ENCODE assay signal across 8 cellular contexts in the genomic region with DNA sequence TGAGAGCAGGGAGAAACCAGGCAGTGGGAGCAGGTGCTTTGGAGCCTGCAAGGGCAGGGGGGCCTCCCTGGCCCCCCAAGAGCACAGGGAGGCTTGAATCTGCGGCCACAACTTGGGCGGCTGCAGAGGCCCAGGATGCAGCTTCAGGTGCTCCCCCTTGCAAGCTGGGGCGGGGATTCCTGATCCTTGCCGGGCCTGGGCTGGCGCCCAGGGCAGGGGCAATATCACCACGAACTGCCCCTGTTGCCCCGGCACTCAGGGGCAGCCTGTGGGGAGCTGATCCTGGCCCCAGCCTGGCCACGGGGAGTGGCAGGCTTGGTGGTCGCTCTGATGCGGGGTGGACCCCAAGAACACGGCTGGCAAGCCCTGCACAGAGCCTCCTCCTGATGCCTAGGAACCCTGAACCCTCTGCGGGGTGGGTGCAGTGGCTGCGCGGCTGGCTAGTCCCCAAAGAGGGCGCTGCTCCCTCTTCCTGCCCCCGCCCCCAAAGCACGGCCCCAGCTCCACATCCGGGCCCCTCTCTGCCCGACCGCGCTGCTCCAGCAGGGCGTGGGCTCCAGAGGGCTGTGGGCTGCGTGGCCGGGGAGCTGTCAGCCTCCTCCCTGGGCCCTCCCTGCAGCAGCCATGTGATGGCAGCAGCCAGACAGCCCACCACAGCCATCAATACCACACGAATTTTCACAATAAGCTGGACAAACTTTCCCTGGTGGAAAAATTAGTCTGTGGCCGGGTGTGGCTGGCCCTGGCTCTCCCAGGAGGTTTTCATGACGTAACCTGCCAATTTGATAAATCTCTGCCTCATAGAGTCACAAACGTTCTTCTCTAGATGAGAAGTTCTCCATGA. TPM values are rescaled to one million over a fixed set of nuclear protein-coding genes. Genes with fewer than 3 reads are reported as not detected.
DNase-seq lines count a peak whose midpoint lies in the region; ATAC-seq, FAIRE-seq and TF ChIP-seq lines count a peak whose summit lies in the region.

No MANE protein-coding gene starts in this region.

- WGBS in H1 (ENCODE audit: extremely low coverage in 1 of 2, insufficient coverage in 1 of 2, insufficient read length in 1 of 2, insufficient replicate concordance in 2 of 2, low coverage in 1 of 2, low lambda C conversion rate in 2 of 2, missing lambda C conversion rate in 1 of 2), 2 experiments: 25% methylated on average over 23 of the region's 28 CpGs; no CpG with 5 or more reads in 1 of the 2 experiments

- 0 out of 2 replicates have a peak overlapping the region, but pooled peaks have one; percentile 61 for H2BK20ac ChIP-seq in H1 (ENCODE audit: low read length)

- H3K36me3 ChIP-seq in GM23338 (ENCODE audit: insufficient read depth): no peaks in the 10 kb centered on the region
- no peaks in the 10 kb centered on the region for H3K36me3 ChIP-seq in H1 (ENCODE audit: control insufficient read depth in 2 of 4, insufficient read depth in 4 of 4, low read length in 3 of 4)

- H3K9me3 Mint-ChIP-seq in GM23338: peaks cover 50% of the 10 kb centered on the region

- ATAC-seq in GM23338 (peak; percentile 98), GM21528 (IDR thresholded peaks at IDR 0.05; ENCODE audit: low FRiP score, unreplicated experiment) (no peak), GM18511 (IDR thresholded peaks at IDR 0.05; ENCODE audit: unreplicated experiment) (no peak)

- peaks cover 16% of the 10 kb centered on the region for H3K36me3 Mint-ChIP-seq in GM23338 (ENCODE audit: low read depth)

- no peaks in the 10 kb centered on the region for H3K79me1 ChIP-seq in H1 (ENCODE audit: low read depth, low read length)

- DNase-seq in AG08395 (ENCODE audit: low spot score): peak; percentile 38
- DNase-seq in GM23338 (ENCODE audit: low spot score): peak; percentile 92
- peak in 3 of 4 experiments; percentile 29 to 55 (median 52) for DNase-seq in activated CD4-positive, CD25-positive, alpha-beta regulatory T cell (lab: John Stamatoyannopoulos, UW)
- DNase-seq in H1 (ENCODE audit: low read depth in 1 of 2, low spot score in 2 of 2): peak in 1 of 2 experiments; percentile 86
- DNase-seq in stimulated activated CD4-positive, alpha-beta T cell treated with anti-CD3 and anti-CD28 coated beads, Interleukin-4, amount 100 ng/mL, for 48 hours (ENCODE audit: low read depth in 2 of 2): peak; percentile 42 to 50
- DNase-seq in inferior parietal cortex (ENCODE audit: extremely low spot score): no peak

- no peak for TF ChIP-seq POLR2A in H1 (IDR thresholded peaks at IDR 0.05; ENCODE audit: control extremely low read depth in 1 of 2, low read depth in 2 of 2, low read length in 2 of 2)

- peak overlapping the region in 2 of 4 experiments; percentile 29 to 31; a peak in 3 of 7 replicates for H3K9ac ChIP-seq in H1 (replicated peaks in 1 of 4; ENCODE audit: extremely low read depth in 1 of 4, low read depth in 3 of 4, low read length in 3 of 4)

- peak overlapping the region; percentile 75 for H3K4me2 ChIP-seq in GM23338
- H3K4me2 ChIP-seq in H1 (ENCODE audit: insufficient read depth in 1 of 2, low read depth in 2 of 2, low read length in 2 of 2): peak overlapping the region; percentile 21 to 67; a peak in 3 of 4 replicates

- H2AK5ac ChIP-seq in H1 (ENCODE audit: low read depth, low read length): no peak overlapping the region

- no peaks in the 10 kb centered on the region for H3K79me2 ChIP-seq in GM23338 (replicated peaks; ENCODE audit: insufficient read depth)
- H3K79me2 ChIP-seq in H1 (ENCODE audit: control insufficient read depth in 1 of 2, insufficient read depth in 2 of 2, low read length in 2 of 2): no peaks in the 10 kb centered on the region

- H3K23ac ChIP-seq in H1 (ENCODE audit: insufficient read length): no peak overlapping the region

- H3K9me3 ChIP-seq in H1 (ENCODE audit: insufficient read depth in 2 of 2, low read depth in 1 of 2, low read length in 1 of 2): peaks cover 0 to 4% of the 10 kb centered on the region in 2 experiments; a peak in 2 of 4 replicates

- H3K4me3 Mint-ChIP-seq in GM23338: no peak overlapping the region

- H4K91ac ChIP-seq in H1 (replicated peaks; ENCODE audit: insufficient read length, low read length): peak overlapping the region; percentile 88

- H3K4me3 ChIP-seq in GM23338 (peak overlapping the region; percentile 41), H1 (ENCODE audit: extremely low read depth in 1 of 4, insufficient read depth in 2 of 4, low read depth in 3 of 4, low read length in 4 of 4) (peak overlapping the region in 3 of 4 experiments; percentile 28 to 46 (median 38); a peak in 4 of 8 replicates)

- TF ChIP-seq EP300 in H1 (IDR thresholded peaks at IDR 0.05; ENCODE audit: borderline replicate concordance in 1 of 2, low read depth in 2 of 2, low read length in 2 of 2): no peak; a peak in 1 of 3 replicates

- peak overlapping the region; percentile 65 for H3K56ac ChIP-seq in H1 (replicated peaks; ENCODE audit: insufficient read length, low read depth, low read length)

- H3K14ac ChIP-seq in H1 (ENCODE audit: insufficient read length): no peak overlapping the region

- peak overlapping the region; percentile 87 for H3K18ac ChIP-seq in H1 (ENCODE audit: extremely low read depth, low read length)

- TF ChIP-seq CTCF in GM23338 (conservative IDR thresholded peaks at IDR 0.05; ENCODE audit: low read depth in 2 of 2): peak; percentile 59 to 71
- peak; percentile 68 to 84 (median 70) for TF ChIP-seq CTCF in H1 (IDR thresholded peaks at IDR 0.05; ENCODE audit: control extremely low read depth in 1 of 3, insufficient read depth in 1 of 3, low read depth in 1 of 3, low read length in 3 of 3)

- H2AFZ ChIP-seq in GM23338: peak overlapping the region; percentile 92; the same call in 1 of the 2 replicates
- peak overlapping the region; percentile 91 for H2AFZ ChIP-seq in H1 (ENCODE audit: low read length)

- FAIRE-seq in H1 (lab: Jason Lieb, UNC): peak; percentile 19

- H4K20me1 ChIP-seq in GM23338 (replicated peaks; ENCODE audit: insufficient read depth): no peaks in the 10 kb centered on the region
- no peaks in the 10 kb centered on the region for H4K20me1 ChIP-seq in H1 (replicated peaks in 1 of 2; ENCODE audit: control insufficient read depth in 1 of 2, insufficient read depth in 2 of 2, low read length in 2 of 2)

- peak overlapping the region; percentile 9 for H3K4ac ChIP-seq in H1 (replicated peaks; ENCODE audit: insufficient read length, low read depth, low read length)

- H3K27me3 ChIP-seq in GM23338 (ENCODE audit: insufficient read depth): no peaks in the 10 kb centered on the region
- H3K27me3 ChIP-seq in H1 (replicated peaks in 1 of 4; ENCODE audit: control insufficient read depth in 3 of 4, extremely low read depth in 1 of 4, insufficient read depth in 3 of 4, low read length in 3 of 4): no peaks in the 10 kb centered on the region

- peaks cover 3% of the 10 kb centered on the region; the same call in 1 of the 2 replicates for H3K23me2 ChIP-seq in H1 (ENCODE audit: low read depth, low read length)

- H2BK5ac ChIP-seq in H1 (ENCODE audit: low read depth, low read length): peak overlapping the region; percentile 71; the same call in 1 of the 2 replicates

- H4K5ac ChIP-seq in H1 (ENCODE audit: insufficient read length, low read depth, low read length): peak overlapping the region; percentile 51

- H2BK120ac ChIP-seq in H1 (replicated peaks; ENCODE audit: low read depth, low read length): no peak overlapping the region

- no peak overlapping the region for H3K27ac ChIP-seq in GM23338 (ENCODE audit: low read depth)
- H3K27ac ChIP-seq in H1 (ENCODE audit: low read depth, low read length): no peak overlapping the region

- H3K4me1 Mint-ChIP-seq in GM23338: no peaks in the 10 kb centered on the region

- no peaks in the 10 kb centered on the region for H3F3A ChIP-seq in GM23338 (replicated peaks; ENCODE audit: low read depth)

- peak overlapping the region; percentile 75; the same call in 1 of the 2 replicates for H2BK12ac ChIP-seq in H1 (ENCODE audit: low read depth, low read length)

- peak; percentile 23 to 48; a peak in 2 of 4 replicates for TF ChIP-seq RAD21 in H1 (IDR thresholded peaks at IDR 0.05 in 1 of 2, conservative IDR thresholded peaks at IDR 0.05 in 1 of 2; ENCODE audit: low read depth in 2 of 2, low read length in 2 of 2)

- H4K8ac ChIP-seq in H1 (ENCODE audit: extremely low read depth, insufficient read depth, low read length): peak overlapping the region; percentile 83

- POLR2A ChIA-PET in H1 (lab: Charles Lee; ENCODE audit: partially characterized antibody): interaction anchor here (1.0 to 2.9 kb wide), 6 partner anchors 11 to 39 kb away, joined by 3 to 10 read pairs (median 5); partner anchors contain the start of genes CD70 and TNFSF9

- no peak overlapping the region for H3K27ac Mint-ChIP-seq in GM23338

- H3K4me1 ChIP-seq in GM23338 (ENCODE audit: insufficient read depth): peaks cover 11% of the 10 kb centered on the region
- peaks cover 0 to 5% (median 3%) of the 10 kb centered on the region in 4 experiments; a peak in 4 of 7 replicates for H3K4me1 ChIP-seq in H1 (replicated peaks in 1 of 4; ENCODE audit: control insufficient read depth in 3 of 4, insufficient read depth in 4 of 4, low read length in 3 of 4)

- H3K27me3 Mint-ChIP-seq in GM23338 (ENCODE audit: insufficient read depth, low read depth, poor library complexity): peaks cover 6% of the 10 kb centered on the region

- no peaks in the 10 kb centered on the region; the same call in 1 of the 2 replicates for H3K9me2 ChIP-seq in GM23338 (ENCODE audit: insufficient read depth)

- H2BK15ac ChIP-seq in H1 (ENCODE audit: low read length): no peak overlapping the region

- CTCF ChIA-PET in H1 (lab: Charles Lee; ENCODE audit: partially characterized antibody): interaction anchor here (0.6 to 2.8 kb wide), 20 partner anchors 9 to 173 kb away, joined by 3 to 11 read pairs (median 4); partner anchors contain the start of gene DENND1C

RNA-seq across cellular contexts. Expression of gene TNFSF9, which starts 21.0 kb away (rescaled TPM):
- total RNA-seq in GM23338 (2014; rRNA removed; shearing (Covaris generic)): 5.3 and 9.1 TPM in 2 replicates
- polyA plus RNA-seq in GM23338 (2016; fragmentation: Nextera tagmentation; extraction: Ambion mirVana) (2.6 and 2.8 TPM in 2 replicates), H1 (2011; rRNA removed) (4.4 TPM in 2 replicates)
- 1.7 and 1.8 TPM in 2 replicates for total RNA-seq in H1 (2021; fragmentation: NEBNext Ultra II Directional; extraction: Animal tissue kit (Norgen Biotek cat#: 25700))
- 2.9 TPM for polyA plus RNA-seq in H1 (2011; cell fraction: cytosol; rRNA removed)
- 2.6 TPM for polyA plus RNA-seq in H1 (2011; cell fraction: nucleus; rRNA removed)
- polyA plus RNA-seq in H1 (2012, experiment 1 of 2): 2.6 to 3.2 TPM (median 3.1 TPM) in 4 replicates
- 3.1 TPM for polyA plus RNA-seq in H1 (2012, experiment 2 of 2)
- polyA plus RNA-seq in H1 (2013, experiment 1 of 2): 8.5 TPM
- 10.1 TPM for polyA plus RNA-seq in H1 (2013, experiment 2 of 2)
- polyA minus RNA-seq in H1 (2011; rRNA and poly(A)+ RNA removed): 1.1 and 1.3 TPM in 2 replicates
- 3.4 TPM for polyA minus RNA-seq in H1 (2011; cell fraction: cytosol; rRNA and poly(A)+ RNA removed)
- polyA minus RNA-seq in H1 (2011; cell fraction: nucleus; rRNA and poly(A)+ RNA removed): 5.8 TPM

RNA-seq across cellular contexts. Expression of gene CD70, which starts 39.1 kb away (rescaled TPM):
- total RNA-seq in GM23338 (2014; rRNA removed; shearing (Covaris generic)): 2.0 and 7.3 TPM in 2 replicates
- polyA plus RNA-seq in GM23338 (2016; fragmentation: Nextera tagmentation; extraction: Ambion mirVana): 7.1 and 7.3 TPM in 2 replicates
- total RNA-seq in H1 (2021; fragmentation: NEBNext Ultra II Directional; extraction: Animal tissue kit (Norgen Biotek cat#: 25700)): 0.84 and 1.3 TPM in 2 replicates
- polyA plus RNA-seq in H1 (2011; rRNA removed): 12.0 and 13.0 TPM in 2 replicates
- 8.1 TPM for polyA plus RNA-seq in H1 (2011; cell fraction: cytosol; rRNA removed)
- polyA plus RNA-seq in H1 (2011; cell fraction: nucleus; rRNA removed): 10.7 TPM
- polyA plus RNA-seq in H1 (2012, experiment 1 of 2): 1.7 to 5.8 TPM (median 3.9 TPM) in 4 replicates
- 4.4 TPM for polyA plus RNA-seq in H1 (2012, experiment 2 of 2)
- polyA plus RNA-seq in H1 (2013, experiment 1 of 2): 3.6 TPM
- polyA plus RNA-seq in H1 (2013, experiment 2 of 2): 4.2 TPM
- polyA minus RNA-seq in H1 (2011; rRNA and poly(A)+ RNA removed): 2.1 and 2.5 TPM in 2 replicates
- polyA minus RNA-seq in H1 (2011; cell fraction: cytosol; rRNA and poly(A)+ RNA removed): 1.8 TPM
- polyA minus RNA-seq in H1 (2011; cell fraction: nucleus; rRNA and poly(A)+ RNA removed): 2.3 TPM

RNA-seq across cellular contexts. Expression of gene TUBB4A, which starts 49.7 kb away (rescaled TPM):
- 31.1 and 41.7 TPM in 2 replicates for total RNA-seq in GM23338 (2014; rRNA removed; shearing (Covaris generic))
- 32.9 and 34.6 TPM in 2 replicates for polyA plus RNA-seq in GM23338 (2016; fragmentation: Nextera tagmentation; extraction: Ambion mirVana)
- 21.2 and 30.4 TPM in 2 replicates for total RNA-seq in H1 (2021; fragmentation: NEBNext Ultra II Directional; extraction: Animal tissue kit (Norgen Biotek cat#: 25700))
- polyA plus RNA-seq in H1 (2011; rRNA removed): 16.8 and 29.9 TPM in 2 replicates
- polyA plus RNA-seq in H1 (2011; cell fraction: cytosol; rRNA removed): 10.4 TPM
- polyA plus RNA-seq in H1 (2011; cell fraction: nucleus; rRNA removed): 13.4 TPM
- polyA plus RNA-seq in H1 (2012, experiment 1 of 2): 29.0 to 42.9 TPM (median 38.1 TPM) in 4 replicates
- polyA plus RNA-seq in H1 (2012, experiment 2 of 2): 36.9 TPM
- polyA plus RNA-seq in H1 (2013, experiment 1 of 2): 33.7 TPM
- 32.7 TPM for polyA plus RNA-seq in H1 (2013, experiment 2 of 2)
- polyA minus RNA-seq in H1 (2011; rRNA and poly(A)+ RNA removed): 8.9 and 21.0 TPM in 2 replicates
- 63.5 TPM for polyA minus RNA-seq in H1 (2011; cell fraction: cytosol; rRNA and poly(A)+ RNA removed)
- 20.5 TPM for polyA minus RNA-seq in H1 (2011; cell fraction: nucleus; rRNA and poly(A)+ RNA removed)
